Comparison of ENCODE assay signal across 23 cellular contexts in the genomic region with DNA sequence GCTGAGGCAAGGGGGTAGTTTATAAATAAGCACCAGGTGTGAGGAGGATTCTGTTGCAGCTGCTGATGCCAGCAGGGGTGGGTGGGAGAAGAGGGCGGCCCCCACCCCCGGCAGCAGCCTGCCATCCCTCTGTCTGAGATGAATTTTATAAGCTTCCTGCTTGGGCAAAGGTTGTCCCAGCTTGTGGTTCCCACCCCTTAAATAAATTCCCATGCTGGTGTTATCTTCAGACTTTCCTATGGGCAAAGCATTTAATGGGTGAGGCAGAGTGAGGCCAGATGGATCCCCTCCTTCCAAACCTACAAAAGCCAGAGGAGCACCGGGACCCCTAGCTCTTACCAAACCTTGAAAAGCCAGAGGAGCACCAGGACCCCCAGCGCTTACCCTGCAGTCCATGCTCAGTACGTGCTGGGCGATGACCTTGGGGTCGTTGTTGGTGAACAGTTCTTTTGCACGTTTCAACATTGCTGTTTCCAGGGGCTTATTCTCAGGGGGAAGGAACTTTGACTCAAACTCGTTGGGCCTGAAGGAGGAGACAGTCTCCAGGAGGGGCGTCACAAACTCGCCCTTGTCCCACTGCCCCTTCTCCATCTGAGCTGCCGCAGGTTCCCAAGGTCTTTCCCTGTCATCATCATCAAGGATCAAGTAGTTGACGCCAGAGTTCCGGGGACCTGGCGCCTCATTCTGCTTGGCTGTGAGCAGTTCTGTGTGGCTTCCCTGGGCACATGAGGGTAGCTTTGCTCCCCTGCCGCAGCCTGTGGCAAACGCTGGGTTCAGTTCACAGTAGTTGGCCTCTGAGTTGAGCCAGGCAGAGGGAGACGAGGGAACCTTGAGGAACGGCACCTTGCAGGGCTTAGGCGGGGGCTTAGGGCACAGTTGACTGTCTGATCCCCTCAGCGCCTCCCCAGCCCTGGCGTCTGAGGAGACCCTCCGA.
DNase-seq lines count a peak whose midpoint lies in the region; ATAC-seq, FAIRE-seq and TF ChIP-seq lines count a peak whose summit lies in the region.
"Had no signal": no experiment of that assay in that cellular context is flagged by ENCODE, and none has a peak within 500 bp of the region (broad histone marks: within the 10 kb centered on the region; RNA-seq: fewer than 3 reads in every experiment).

No MANE protein-coding gene starts in this region.

- peak; percentile 77 to 87 for TF ChIP-seq POLR2A in Peyer's patch (IDR thresholded peaks at IDR 0.05)
- no peak for TF ChIP-seq POLR2A in HepG2 (IDR thresholded peaks at IDR 0.05; ENCODE audit: insufficient read depth in 1 of 2, low read depth in 2 of 2, low read length in 2 of 2)
- TF ChIP-seq POLR2A in GM18505 (IDR thresholded peaks at IDR 0.05; ENCODE audit: borderline replicate concordance, extremely low read depth, insufficient read depth, insufficient read length): no peak

- H2AFZ ChIP-seq in HepG2 (ENCODE audit: low read length): no peak overlapping the region
- H2AFZ ChIP-seq: neural progenitor cell had no signal

- H3K4me3 ChIP-seq in HEK293 (ENCODE audit: low read depth, low read length) (no peak overlapping the region), Peyer's patch (peak overlapping the region in 2 of 4 donors; percentile 52 to 65), small intestine (ENCODE audit: low read depth in 1 of 2, low read length in 2 of 2) (peak overlapping the region in 1 of 2 donors; percentile 63), HepG2 (replicated peaks in 1 of 3; ENCODE audit: insufficient read depth in 1 of 3, low read depth in 2 of 3, low read length in 3 of 3) (no peak overlapping the region)
- H3K4me3 ChIP-seq: neural progenitor cell, uterus had no signal

- no peaks in the 10 kb centered on the region for H3K9me3 Mint-ChIP-seq in activated T-cell treated with anti-CD3 and anti-CD28 coated beads, Interleukin-2, amount 50 U/mL, for 4 hours
- H3K9me3 Mint-ChIP-seq: effector memory CD8-positive, alpha-beta T cell; H9; neural progenitor cell; stimulated activated naive CD8-positive, alpha-beta T cell treated with anti-CD3 and anti-CD28 coated beads, Interleukin-15, Interleukin-2, amounts not matched to agents 100 ng/mL and 50 ng/mL, for 24 hours had no signal

- no peaks in the 10 kb centered on the region for H4K20me1 ChIP-seq in HepG2 (ENCODE audit: insufficient read depth, low read length)

- ATAC-seq in left colon (peak; percentile 58), HepG2 (no peak), GM18505 (IDR thresholded peaks at IDR 0.05; ENCODE audit: unreplicated experiment) (no peak)
- no peak for ATAC-seq in activated T-cell treated with anti-CD3 and anti-CD28 coated beads, Interleukin-2, amount 50 U/mL, for 4 hours
- ATAC-seq: effector memory CD8-positive, alpha-beta T cell had no signal

- no peak for TF ChIP-seq CTCF in HEK293 (tag by site-specific recombination; IDR thresholded peaks at IDR 0.05)
- no peak for TF ChIP-seq CTCF in Peyer's patch (IDR thresholded peaks at IDR 0.05)
- TF ChIP-seq CTCF in HepG2 (CRISPR knock-in tag; IDR thresholded peaks at IDR 0.05): no peak

- in situ Hi-C loops in HepG2 (cut with HindIII; ENCODE audit: extremely low pct_ligation_motif_present, low pct_unique_long_range_greater_than_20kb): no loop called here

- H3K36me3 Mint-ChIP-seq in activated T-cell treated with anti-CD3 and anti-CD28 coated beads, Interleukin-2, amount 50 U/mL, for 4 hours (ENCODE audit: insufficient read depth): no peaks in the 10 kb centered on the region

- CTCF ChIA-PET in HEK293 (lab: Yijun Ruan, JAX) (no interaction called here), HepG2 (lab: Yijun Ruan, JAX; ENCODE audit: low intra/inter-chr PET ratio, low total read pairs) (no interaction called here)

- H3K9me3 ChIP-seq in HEK293 (ENCODE audit: control insufficient read depth, insufficient read depth, low read depth, low read length) (no peaks in the 10 kb centered on the region), Peyer's patch (no peaks in the 10 kb centered on the region), small intestine (ENCODE audit: control insufficient read depth, low read depth) (no peaks in the 10 kb centered on the region), HepG2 (ENCODE audit: low read length) (no peaks in the 10 kb centered on the region)
- H3K9me3 ChIP-seq: uterus had no signal

- no peaks in the 10 kb centered on the region for H3K27me3 Mint-ChIP-seq in activated T-cell treated with anti-CD3 and anti-CD28 coated beads, Interleukin-2, amount 50 U/mL, for 4 hours (ENCODE audit: low read depth)
- H3K27me3 Mint-ChIP-seq: effector memory CD8-positive, alpha-beta T cell; stimulated activated naive CD8-positive, alpha-beta T cell treated with anti-CD3 and anti-CD28 coated beads, Interleukin-15, Interleukin-2, amounts not matched to agents 100 ng/mL and 50 ng/mL, for 24 hours had no signal

- H3K79me2 ChIP-seq in HepG2 (ENCODE audit: insufficient read depth, low read length): no peaks in the 10 kb centered on the region

- H3K27ac ChIP-seq in HEK293 (ENCODE audit: extremely low read depth, low read depth, low read length): no peak overlapping the region
- peak overlapping the region in 3 of 4 donors; percentile 80 to 93 (median 85) for H3K27ac ChIP-seq in Peyer's patch
- peak overlapping the region; percentile 69 to 90 for H3K27ac ChIP-seq in small intestine (ENCODE audit: low read depth in 1 of 2, low read length in 1 of 2)
- no peak overlapping the region for H3K27ac ChIP-seq in HepG2 (ENCODE audit: extremely low read length, insufficient read depth, low read length)
- H3K27ac ChIP-seq: KMS-11, neural progenitor cell, uterus had no signal

- POLR2A ChIA-PET in HEK293 (lab: Yijun Ruan, JAX) (interaction anchor here (0.5 kb wide), 1 partner anchor 505 kb away, joined by 6 read pairs; no protein-coding TSS in a partner anchor), HepG2 (lab: Yijun Ruan, JAX) (interaction anchor here (6.9 to 7.6 kb wide), 2 partner anchors 10 to 34 kb away, joined by 33 to 56 read pairs; no protein-coding TSS in a partner anchor)

- H3K4me1 Mint-ChIP-seq in activated T-cell treated with anti-CD3 and anti-CD28 coated beads, Interleukin-2, amount 50 U/mL, for 4 hours (ENCODE audit: low read depth): no peaks in the 10 kb centered on the region

- H3K36me3 ChIP-seq in HEK293 (ENCODE audit: control insufficient read depth in 2 of 2, insufficient read depth in 1 of 2, low read length in 2 of 2) (peaks cover 0 to 24% of the 10 kb centered on the region in 2 experiments; a peak in 2 of 3 replicates), Peyer's patch (peaks cover 0 to 9% (median 0%) of the 10 kb centered on the region in 3 donors), small intestine (ENCODE audit: control insufficient read depth in 2 of 2, insufficient read depth in 2 of 2, low read length in 2 of 2) (peaks cover 0 to 4% of the 10 kb centered on the region in 2 donors), HepG2 (replicated peaks in 1 of 2; ENCODE audit: control insufficient read depth in 1 of 2, insufficient read depth in 2 of 2, low read length in 2 of 2) (peaks cover 3 to 20% of the 10 kb centered on the region in 2 experiments; a peak in 3 of 5 replicates)
- H3K36me3 ChIP-seq: neural progenitor cell, uterus had no signal

- WGBS in small intestine, 3 donors: 25 to 67% (median 46%) methylated on average over 23 of the region's 23 CpGs
- WGBS in HepG2 (ENCODE audit: low lambda C conversion rate): 93% methylated on average over 16 of the region's 23 CpGs

- no peak overlapping the region for H3K4me2 ChIP-seq in HepG2 (ENCODE audit: low read depth, low read length)
- H3K4me2 ChIP-seq: KMS-11, neural progenitor cell had no signal

- no peak overlapping the region for H3K9ac ChIP-seq in HepG2 (ENCODE audit: insufficient read depth, low read depth, low read length)
- H3K9ac ChIP-seq: KMS-11, neural progenitor cell had no signal

- H3K4me3 Mint-ChIP-seq in activated T-cell treated with anti-CD3 and anti-CD28 coated beads, Interleukin-2, amount 50 U/mL, for 4 hours: no peak overlapping the region
- H3K4me3 Mint-ChIP-seq: effector memory CD8-positive, alpha-beta T cell; H9; neural progenitor cell; stimulated activated naive CD8-positive, alpha-beta T cell treated with anti-CD3 and anti-CD28 coated beads, Interleukin-15, Interleukin-2, amounts not matched to agents 100 ng/mL and 50 ng/mL, for 24 hours had no signal

- no peaks in the 10 kb centered on the region for H3K27me3 ChIP-seq in Peyer's patch
- H3K27me3 ChIP-seq in small intestine (ENCODE audit: control insufficient read depth in 2 of 2, insufficient read depth in 2 of 2, low read length in 2 of 2): no peaks in the 10 kb centered on the region
- no peaks in the 10 kb centered on the region for H3K27me3 ChIP-seq in HepG2 (ENCODE audit: control insufficient read depth in 1 of 2, insufficient read depth in 2 of 2, low read length in 2 of 2)
- H3K27me3 ChIP-seq: neural progenitor cell, uterus had no signal

- intact Hi-C loops in left colon (cut with DNase I, micrococcal nuclease): no loop called here
- intact Hi-C loops in HepG2 (cut with micrococcal nuclease; ENCODE audit: unreplicated experiment): no loop called here

- BruUV-seq in HepG2 (replicated peaks; lab: Mats Ljungman, UMichigan): no TSS peak

- TF ChIP-seq RAD21 in HepG2 (CRISPR knock-in tag; IDR thresholded peaks at IDR 0.05): no peak

- FAIRE-seq in small intestine (lab: Jason Lieb, UNC) (no peak), HepG2 (lab: Jason Lieb, UNC) (no peak)

- H3K4me1 ChIP-seq in HEK293 (ENCODE audit: control insufficient read depth, insufficient read depth, low read length) (no peaks in the 10 kb centered on the region; the same call in 1 of the 2 replicates), Peyer's patch (peaks cover 0 to 41% (median 0%) of the 10 kb centered on the region in 4 donors), small intestine (ENCODE audit: control insufficient read depth in 2 of 2, insufficient read depth in 1 of 2, low read depth in 1 of 2, low read length in 1 of 2) (peaks cover 4 to 9% of the 10 kb centered on the region in 2 donors), HepG2 (ENCODE audit: insufficient read depth, low read length) (peaks cover 65% of the 10 kb centered on the region)
- H3K4me1 ChIP-seq: neural progenitor cell, uterus had no signal

- DNase-seq in Peyer's patch: peak in 1 of 3 donors; percentile 62
- peak; percentile 63 to 65 for DNase-seq in left colon
- peak; percentile 87 for DNase-seq in small intestine
- DNase-seq in HepG2 (ENCODE audit: low spot score): no peak
- DNase-seq in activated T-cell treated with anti-CD3 and anti-CD28 coated beads, Interleukin-2, amount 50 U/mL, for 4 hours: no peak
- DNase-seq: activated CD4-positive, alpha-beta T cell treated with anti-CD3 and anti-CD28 coated beads for 4 hours; AML-193; amygdala; COR-L47; effector memory CD8-positive, alpha-beta T cell; H9; NCI-H1092; NCI-H2107; NCI-H748 treated with DMSO at 0.1 percent for 48 hours; retina; RPMI8226; stimulated activated CD4-positive, alpha-beta T cell treated with anti-CD3 and anti-CD28 coated beads, Interleukin-1b, Interleukin-23, amount 100 ng/mL, for 48 hours; uterus had no signal

- TF ChIP-seq EP300 in HepG2 (IDR thresholded peaks at IDR 0.05; ENCODE audit: low read depth in 2 of 2, low read length in 2 of 2): no peak
- TF ChIP-seq EP300 in HepG2 (CRISPR knock-in tag; IDR thresholded peaks at IDR 0.05; ENCODE audit: borderline replicate concordance): no peak

TF ChIP-seq in HEK293, 187 proteins besides CTCF, POLR2A, EP300 and RAD21 (continues in another document):
- peak; percentile 48 for TF ChIP-seq ZFHX2 (tag by site-specific recombination; conservative IDR thresholded peaks at IDR 0.05)

TF ChIP-seq in HepG2, 621 proteins besides CTCF, POLR2A, EP300 and RAD21 (continues in another document):
- no peak for TF ChIP-seq TOPORS (CRISPR knock-in tag; IDR thresholded peaks at IDR 0.05)

Comparison
In these comparisons a context has a peak if more than half of its experiments do, and no peak if none do; other contexts are left out.
1. H3K27ac ChIP-seq: peak in Peyer's patch (3 of 4) and small intestine (2 of 2); none in HEK293 (single experiment) and HepG2 (single experiment).
2. DNase-seq: peak in left colon (2 of 2) and small intestine (single experiment); none in HepG2 (single experiment) and activated T-cell treated with anti-CD3 and anti-CD28 coated beads, Interleukin-2, amount 50 U/mL, for 4 hours (single experiment).
3. POLR2A ChIP-seq: peak in Peyer's patch (2 of 2); none in HepG2 (0 of 2) and GM18505 (single experiment).